31 cellular contexts compared by ENCODE assay signal in genomic region chr19:3257071-3257470, GRCh38. TPM values are rescaled to one million over a fixed set of nuclear protein-coding genes. Genes with fewer than 3 reads are reported as not detected.
"Had no signal": no experiment of that assay in that cellular context is flagged by ENCODE, and none has a peak within 500 bp of the region (broad histone marks: within the 10 kb centered on the region; RNA-seq: fewer than 3 reads in every experiment).

No MANE protein-coding gene starts in this region.

- H3K4me3 Mint-ChIP-seq: dendritic cell treated with granulocyte-macrophage colony-stimulating factor and Interleukin-4, amounts not matched to agents 40 ng/mL and 50 ng/mL, for 4 days; effector memory CD8-positive, alpha-beta T cell; endodermal cell; mesothelial cell of epicardium had no signal

- H3K9me3 ChIP-seq: colonic mucosa, lower lobe of right lung had no signal

- H3K36me3 ChIP-seq: colonic mucosa, esophagus squamous epithelium, gastrocnemius medialis, heart right ventricle, left lung, lower lobe of right lung had no signal

- H3K4me1 Mint-ChIP-seq: endodermal cell, mesothelial cell of epicardium had no signal

- H3K27me3 ChIP-seq: colonic mucosa had no signal

- H3K27ac Mint-ChIP-seq: dendritic cell treated with granulocyte-macrophage colony-stimulating factor and Interleukin-4, amounts not matched to agents 40 ng/mL and 50 ng/mL, for 4 days; effector memory CD8-positive, alpha-beta T cell; endodermal cell; mesothelial cell of epicardium had no signal

- FAIRE-seq: endometrium, islet of Langerhans, keratinocyte had no signal

- H3K4me3 ChIP-seq: colonic mucosa, esophagus squamous epithelium, gastrocnemius medialis, heart right ventricle, left lung, lower lobe of right lung, mucosa of descending colon had no signal

- DNase-seq: colonic mucosa; cortex of kidney; effector CD8-positive, alpha-beta T cell; effector memory CD8-positive, alpha-beta T cell; endodermal cell; erythroblast; esophagus squamous epithelium; foreskin fibroblast; foreskin melanocyte; gastrocnemius medialis; glutamatergic neuron; head of caudate nucleus; heart right ventricle; hippocampal formation; left cardiac atrium; left lung; left ventricle myocardium superior; lower lobe of right lung; mesenchymal stem cell; mucosa of descending colon had no signal

- H3K4me1 ChIP-seq: colonic mucosa, esophagus squamous epithelium, gastrocnemius medialis, heart right ventricle, left lung, lower lobe of right lung had no signal

- H3K27ac ChIP-seq: colonic mucosa, epithelial cell of prostate, esophagus squamous epithelium, gastrocnemius medialis, heart right ventricle, left lung, lower lobe of right lung had no signal

- ATAC-seq: effector memory CD8-positive, alpha-beta T cell; esophagus mucosa; gastrocnemius medialis; heart right ventricle; left cardiac atrium; left lung; left ventricle myocardium superior; lower lobe of right lung; mucosa of descending colon had no signal

- H3K36me3 Mint-ChIP-seq: mesothelial cell of epicardium had no signal

RNA-seq across cellular contexts. Expression of gene CELF5, which starts 32.6 kb away (rescaled TPM):
- total RNA-seq: dermis microvascular lymphatic vessel endothelial cell, esophagus mucosa, esophagus squamous epithelium, gastrocnemius medialis, heart right ventricle, left ventricle myocardium superior, lower lobe of right lung, lung microvascular endothelial cell, mesenteric fat pad, myocyte had no signal
- polyA plus RNA-seq: heart right ventricle had no signal
